Comparison of ENCODE assay signal across 7 cellular contexts in genomic region chr14:66508547-66508845, GRCh38. TPM values are rescaled to one million over a fixed set of nuclear protein-coding genes. Genes with fewer than 3 reads are reported as not detected.
A peak's percentile ranks its signal among the peaks of the same experiment; 100 is the strongest.
DNase-seq lines count a peak whose midpoint lies in the region; ATAC-seq and TF ChIP-seq lines count a peak whose summit lies in the region.

No MANE protein-coding gene starts in this region.

- no peak for TF ChIP-seq POLR2A in suprapubic skin (IDR thresholded peaks at IDR 0.05)

- TF ChIP-seq CTCF in HFFc6 (IDR thresholded peaks at IDR 0.05) (no peak), suprapubic skin (IDR thresholded peaks at IDR 0.05) (no peak)

- H3K4me1 Mint-ChIP-seq in HFFc6 (ENCODE audit: low read depth), result peaks cover 28% of the 10 kb centered on the region
- peaks cover 46% of the 10 kb centered on the region for H3K4me1 Mint-ChIP-seq in activated CD8-positive, alpha-beta T cell treated with anti-CD3 and anti-CD28 coated beads, Interleukin-2, amount 10 ng/mL, durations not matched to agents 7 days and 5 days (ENCODE audit: low read depth)

- H3K4me3 Mint-ChIP-seq in HFFc6, result peak overlapping the region; percentile 90
- H3K4me3 Mint-ChIP-seq in activated CD8-positive, alpha-beta T cell treated with anti-CD3 and anti-CD28 coated beads, Interleukin-2, amount 10 ng/mL, durations not matched to agents 7 days and 5 days, result peak overlapping the region; percentile 91

- no peak for DNase-seq in HFFc6
- no peak for DNase-seq in activated CD8-positive, alpha-beta T cell treated with anti-CD3 and anti-CD28 coated beads, Interleukin-2, amount 10 ng/mL, durations not matched to agents 7 days and 5 days
- no peak for DNase-seq in suprapubic skin (ENCODE audit: low spot score in 2 of 2)
- DNase-seq in NCI-H1092 treated with DMSO at 0.1 percent for 48 hours (lab: John Stamatoyannopoulos, UW), result no peak
- DNase-seq in OCI-M2 (lab: John Stamatoyannopoulos, UW; ENCODE audit: unreplicated experiment), result no peak
- no peak for DNase-seq in activated CD8-positive, alpha-beta memory T cell treated with anti-CD3 and anti-CD28 coated beads for 24 hours

- CTCF ChIA-PET in activated CD8-positive, alpha-beta T cell treated with anti-CD3 and anti-CD28 coated beads, Interleukin-2, amount 10 ng/mL, durations not matched to agents 7 days and 5 days (lab: Charles Lee), result interaction anchor here (1.2 to 3.7 kb wide), 5 partner anchors 9 to 149 kb away, joined by 3 to 29 read pairs (median 7); no protein-coding TSS in a partner anchor

- H3K9me3 ChIP-seq in iPS-20b (ENCODE audit: insufficient read depth, low read depth, low read length), result no peaks in the 10 kb centered on the region
- H3K9me3 ChIP-seq in suprapubic skin, result no peaks in the 10 kb centered on the region

- H3K4me1 ChIP-seq in iPS-20b (ENCODE audit: insufficient read depth, low read length) (peaks cover 6% of the 10 kb centered on the region; the same call in 1 of the 2 replicates), suprapubic skin (peaks cover 20% of the 10 kb centered on the region)

- peak; percentile 3 for ATAC-seq in activated CD8-positive, alpha-beta T cell treated with anti-CD3 and anti-CD28 coated beads, Interleukin-2, amount 10 ng/mL, durations not matched to agents 7 days and 5 days

- H3K36me3 Mint-ChIP-seq in HFFc6 (ENCODE audit: low read depth), result no peaks in the 10 kb centered on the region
- H3K36me3 Mint-ChIP-seq in activated CD8-positive, alpha-beta T cell treated with anti-CD3 and anti-CD28 coated beads, Interleukin-2, amount 10 ng/mL, durations not matched to agents 7 days and 5 days (ENCODE audit: low read depth), result peaks cover 2% of the 10 kb centered on the region

- H3K27ac ChIP-seq in iPS-20b (ENCODE audit: low read length) (peak overlapping the region; percentile 5), suprapubic skin (peak overlapping the region; percentile 95)

- TF ChIP-seq EP300 in suprapubic skin (IDR thresholded peaks at IDR 0.05), result no peak

- WGBS in suprapubic skin, result 4% methylated on average over 5 of the region's 19 CpGs

- H3K36me3 ChIP-seq in iPS-20b (ENCODE audit: insufficient read depth, low read depth, low read length) (no peaks in the 10 kb centered on the region), suprapubic skin (no peaks in the 10 kb centered on the region)

- no peaks in the 10 kb centered on the region for H3K9me3 Mint-ChIP-seq in HFFc6
- no peaks in the 10 kb centered on the region for H3K9me3 Mint-ChIP-seq in activated CD8-positive, alpha-beta T cell treated with anti-CD3 and anti-CD28 coated beads, Interleukin-2, amount 10 ng/mL, durations not matched to agents 7 days and 5 days (ENCODE audit: insufficient read depth)

- peak overlapping the region; percentile 89 for H3K27ac Mint-ChIP-seq in HFFc6
- peak overlapping the region; percentile 93 for H3K27ac Mint-ChIP-seq in activated CD8-positive, alpha-beta T cell treated with anti-CD3 and anti-CD28 coated beads, Interleukin-2, amount 10 ng/mL, durations not matched to agents 7 days and 5 days

- POLR2A ChIA-PET in activated CD8-positive, alpha-beta T cell treated with anti-CD3 and anti-CD28 coated beads, Interleukin-2, amount 10 ng/mL, durations not matched to agents 7 days and 5 days (lab: Charles Lee), result interaction anchor here (2.2 kb wide), 1 partner anchor 10 kb away, joined by 15 read pairs; no protein-coding TSS in a partner anchor

- H3K4me3 ChIP-seq in iPS-20b (ENCODE audit: low read length) (peak overlapping the region; percentile 98), suprapubic skin (peak overlapping the region; percentile 98)

- H3K9ac ChIP-seq in iPS-20b (ENCODE audit: low read depth, low read length), result peak overlapping the region; percentile 64; the same call in 1 of the 2 replicates

- H3K27me3 ChIP-seq in iPS-20b (ENCODE audit: insufficient read depth, low read length), result peaks cover 25% of the 10 kb centered on the region
- no peaks in the 10 kb centered on the region for H3K27me3 ChIP-seq in suprapubic skin

- H3K27me3 Mint-ChIP-seq in HFFc6 (ENCODE audit: insufficient read depth), result no peaks in the 10 kb centered on the region; the same call in 1 of the 2 replicates
- H3K27me3 Mint-ChIP-seq in activated CD8-positive, alpha-beta T cell treated with anti-CD3 and anti-CD28 coated beads, Interleukin-2, amount 10 ng/mL, durations not matched to agents 7 days and 5 days (ENCODE audit: low read depth), result peaks cover 17% of the 10 kb centered on the region

RNA-seq across cellular contexts. Expression of gene GPHN, which starts 0.5 kb away (rescaled TPM):
- 10 to 100 TPM; 11.2 to 16.4 (median 15.0) TPM for total RNA-seq in HFFc6 (2021; fragmentation: NEBNext Ultra II Directional; extraction: Animal tissue kit (Norgen Biotek cat#: 25700))
- 10 to 100 TPM; 14.4 to 15.9 TPM for total RNA-seq in activated CD8-positive, alpha-beta T cell treated with anti-CD3 and anti-CD28 coated beads, Interleukin-2, amount 10 ng/mL, durations not matched to agents 7 days and 5 days
- total RNA-seq in suprapubic skin, result 10 to 100 TPM; 16.7 to 34.8 (median 27.0) TPM

RNA-seq across cellular contexts. Expression of gene CCDC196, which starts 22.3 kb away (rescaled TPM):
- not detected for total RNA-seq in HFFc6 (2021; fragmentation: NEBNext Ultra II Directional; extraction: Animal tissue kit (Norgen Biotek cat#: 25700))
- total RNA-seq in activated CD8-positive, alpha-beta T cell treated with anti-CD3 and anti-CD28 coated beads, Interleukin-2, amount 10 ng/mL, durations not matched to agents 7 days and 5 days, result not detected
- total RNA-seq in suprapubic skin, result not detected
